Comparison of ENCODE assay signal across 1 cellular context in the genomic region with DNA sequence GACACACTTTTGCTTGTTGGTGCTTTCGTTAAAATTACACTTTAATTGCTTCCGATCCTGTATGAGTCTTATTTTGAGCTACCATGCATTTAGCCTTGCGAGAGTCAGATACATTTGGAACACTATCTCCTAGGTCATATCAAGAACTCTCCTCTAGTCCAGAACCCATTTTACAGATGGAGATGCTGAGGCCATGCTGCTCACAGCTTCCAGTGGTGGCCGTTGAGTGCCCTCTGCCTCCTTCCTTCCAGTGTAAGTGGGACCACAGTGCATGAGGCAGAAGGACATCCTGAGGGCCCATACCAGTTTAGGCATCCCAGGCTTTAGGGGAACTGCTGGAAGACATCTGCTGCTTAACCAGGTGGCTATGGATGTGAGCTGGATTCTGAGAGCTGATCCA.
TF ChIP-seq lines count a peak whose summit lies in the region.

No MANE protein-coding gene starts in this region.

TF ChIP-seq in K562, 482 proteins besides CTCF, POLR2A, EP300 and RAD21:
- TF ChIP-seq ZNF124 (CRISPR knock-in tag; IDR thresholded peaks at IDR 0.05) (no peak), SAFB2 (IDR thresholded peaks at IDR 0.05; ENCODE audit: borderline replicate concordance, low read depth, low read length, severe bottlenecking) (no peak), TCF15 (CRISPR knock-in tag; IDR thresholded peaks at IDR 0.05) (no peak), TGIF2 (CRISPR knock-in tag; IDR thresholded peaks at IDR 0.05) (no peak), CEBPG (CRISPR knock-in tag; IDR thresholded peaks at IDR 0.05) (no peak), CEBPG (tag; conservative IDR thresholded peaks at IDR 0.05 in 1 of 2, IDR thresholded peaks at IDR 0.05 in 1 of 2) (no peak), YBX1 (IDR thresholded peaks at IDR 0.05) (no peak), ZKSCAN3 (CRISPR knock-in tag; IDR thresholded peaks at IDR 0.05) (no peak), POLR2AphosphoS5 (IDR thresholded peaks at IDR 0.05; ENCODE audit: control insufficient read depth, insufficient read depth, low read depth, low read length) (no peak), U2AF2 (optimal IDR thresholded peaks at IDR 0.05; ENCODE audit: low read depth, low read length) (no peak), MLX (CRISPR knock-in tag; conservative IDR thresholded peaks at IDR 0.05) (no peak), ZNF212 (CRISPR knock-in tag; IDR thresholded peaks at IDR 0.05) (no peak), FOXA1 (IDR thresholded peaks at IDR 0.05; ENCODE audit: borderline replicate concordance) (no peak), TAF15 (IDR thresholded peaks at IDR 0.05; ENCODE audit: low read depth, low read length) (no peak), ADNP (tag; IDR thresholded peaks at IDR 0.05) (0 out of 2 replicates have a peak, but pooled peaks have one; percentile 15), ZNF395 (CRISPR knock-in tag; IDR thresholded peaks at IDR 0.05) (no peak), SRSF1 (IDR thresholded peaks at IDR 0.05; ENCODE audit: low read depth, low read length) (no peak), BCOR (IDR thresholded peaks at IDR 0.05) (peak; percentile 60; the same call in 1 of the 2 replicates), KLF16 (IDR thresholded peaks at IDR 0.05) (no peak), U2AF1 (optimal IDR thresholded peaks at IDR 0.05; ENCODE audit: low read depth, low read length) (no peak), HSF4 (CRISPR knock-in tag; IDR thresholded peaks at IDR 0.05; ENCODE audit: borderline replicate concordance) (no peak), GTF2B (IDR thresholded peaks at IDR 0.05; ENCODE audit: extremely low read depth, insufficient read length) (no peak), KDM1A (IDR thresholded peaks at IDR 0.05) (peak in 1 of 2 experiments; percentile 42; a peak in 1 of 4 replicates), C11orf30 (IDR thresholded peaks at IDR 0.05; ENCODE audit: low read depth) (no peak), IFI16 (CRISPR knock-in tag; IDR thresholded peaks at IDR 0.05) (no peak), LEF1 (IDR thresholded peaks at IDR 0.05) (no peak), PTBP1 (IDR thresholded peaks at IDR 0.05; ENCODE audit: low read depth, low read length) (0 out of 2 replicates have a peak, but pooled peaks have one; percentile 48), HDGF (IDR thresholded peaks at IDR 0.05) (no peak), RBM25 (IDR thresholded peaks at IDR 0.05; ENCODE audit: low read depth, low read length, severe bottlenecking) (peak; percentile 79)
- TF ChIP-seq, protein P1, sequence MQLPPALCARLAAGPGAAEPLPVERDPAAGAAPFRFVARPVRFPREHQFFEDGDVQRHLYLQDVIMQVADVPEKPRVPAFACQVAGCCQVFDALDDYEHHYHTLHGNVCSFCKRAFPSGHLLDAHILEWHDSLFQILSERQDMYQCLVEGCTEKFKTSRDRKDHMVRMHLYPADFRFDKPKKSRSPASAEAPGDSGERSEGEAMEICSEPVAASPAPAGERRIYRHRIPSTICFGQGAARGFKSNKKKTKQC (CRISPR knock-in tag; IDR thresholded peaks at IDR 0.05), result no peak
- TF ChIP-seq, protein P2, sequence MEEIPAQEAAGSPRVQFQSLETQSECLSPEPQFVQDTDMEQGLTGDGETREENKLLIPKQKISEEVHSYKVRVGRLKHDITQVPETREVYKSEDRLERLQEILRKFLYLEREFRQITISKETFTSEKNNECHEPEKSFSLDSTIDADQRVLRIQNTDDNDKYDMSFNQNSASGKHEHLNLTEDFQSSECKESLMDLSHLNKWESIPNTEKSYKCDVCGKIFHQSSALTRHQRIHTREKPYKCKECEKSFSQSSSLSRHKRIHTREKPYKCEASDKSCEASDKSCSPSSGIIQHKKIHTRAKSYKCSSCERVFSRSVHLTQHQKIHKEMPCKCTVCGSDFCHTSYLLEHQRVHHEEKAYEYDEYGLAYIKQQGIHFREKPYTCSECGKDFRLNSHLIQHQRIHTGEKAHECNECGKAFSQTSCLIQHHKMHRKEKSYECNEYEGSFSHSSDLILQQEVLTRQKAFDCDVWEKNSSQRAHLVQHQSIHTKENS (CRISPR knock-in tag; IDR thresholded peaks at IDR 0.05), result no peak
TF ChIP-seq in K562: peak in this region for 5.
